In the genomic region with DNA sequence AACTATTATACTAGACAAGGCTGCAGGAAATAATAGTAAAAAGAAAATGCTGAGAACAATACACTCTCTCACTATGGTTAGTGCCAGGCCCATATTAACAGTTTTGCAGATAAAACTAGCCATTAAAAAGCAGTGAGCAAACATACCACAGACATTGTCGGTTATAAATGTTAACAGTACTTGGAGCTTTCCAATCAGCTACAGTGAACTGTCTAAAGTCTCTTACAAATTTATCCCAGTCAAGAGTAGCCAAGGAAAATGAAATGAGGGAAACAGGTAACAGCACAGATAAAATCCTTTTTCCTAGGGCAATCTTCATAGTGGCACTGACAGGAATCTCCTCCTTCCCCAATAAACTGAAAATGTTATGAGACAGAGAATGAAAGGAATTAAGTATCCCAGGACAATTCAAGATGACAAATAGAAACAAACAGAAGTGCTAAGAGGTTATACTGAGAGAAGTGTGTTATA, we compare ENCODE assay signal across 21 cellular contexts. TPM values are rescaled to one million over a fixed set of nuclear protein-coding genes. Genes with fewer than 3 reads are reported as not detected.
A peak's percentile ranks its signal among the peaks of the same experiment; 100 is the strongest.
DNase-seq lines count a peak whose midpoint lies in the region; ATAC-seq and TF ChIP-seq lines count a peak whose summit lies in the region.
"Had no signal": no experiment of that assay in that cellular context is flagged by ENCODE, and none has a peak within 500 bp of the region (broad histone marks: within the 10 kb centered on the region; RNA-seq: fewer than 3 reads in every experiment).

No MANE protein-coding gene starts in this region.

- H3K4me1 Mint-ChIP-seq in Calu3 (ENCODE audit: low read depth, unreplicated experiment) = peaks cover 55% of the 10 kb centered on the region
- H3K4me1 Mint-ChIP-seq in nephron = peaks cover 33% of the 10 kb centered on the region
- H3K4me1 Mint-ChIP-seq: activated CD4-positive, alpha-beta T cell treated with anti-CD3 and anti-CD28 coated beads for 36 hours; activated naive CD4-positive, alpha-beta T cell treated with anti-CD3 and anti-CD28 coated beads, Interleukin-2, amount 50 U/mL, for 24 hours; T-helper 17 cell had no signal

- no peaks in the 10 kb centered on the region for H3K4me1 ChIP-seq in BE2C
- H3K4me1 ChIP-seq: BLaER1 had no signal

- no peak for TF ChIP-seq CTCF in Calu3 (IDR thresholded peaks at IDR 0.05; ENCODE audit: unreplicated experiment)
- TF ChIP-seq CTCF in nephron (IDR thresholded peaks at IDR 0.05; ENCODE audit: unreplicated experiment in 3 of 3) = no peak
- no peak for TF ChIP-seq CTCF in BE2C (IDR thresholded peaks at IDR 0.05; ENCODE audit: low read depth, low read length)

- peaks cover 13% of the 10 kb centered on the region for H3K36me3 Mint-ChIP-seq in Calu3 (ENCODE audit: insufficient read depth, unreplicated experiment)
- H3K36me3 Mint-ChIP-seq in nephron (ENCODE audit: low read depth) = peaks cover 30% of the 10 kb centered on the region
- H3K36me3 Mint-ChIP-seq: activated naive CD4-positive, alpha-beta T cell treated with anti-CD3 and anti-CD28 coated beads, Interleukin-2, amount 50 U/mL, for 24 hours had no signal

- H3K27ac Mint-ChIP-seq in Calu3 (ENCODE audit: unreplicated experiment) (peak overlapping the region; percentile 63), nephron (peak overlapping the region; percentile 72 to 90 (median 76))
- H3K27ac Mint-ChIP-seq: activated CD4-positive, alpha-beta T cell treated with anti-CD3 and anti-CD28 coated beads for 36 hours; activated naive CD4-positive, alpha-beta T cell treated with anti-CD3 and anti-CD28 coated beads, Interleukin-2, amount 50 U/mL, for 24 hours; natural killer cell treated with Interleukin-12 subunit alpha and Interleukin-12 subunit beta and Interleukin-15 and Interleukin-18, amount 100 ng/mL, for 72 hours; T-helper 17 cell had no signal

- peaks cover 34% of the 10 kb centered on the region for H3K27me3 ChIP-seq in BE2C
- H3K27me3 ChIP-seq: BLaER1, MG63 had no signal

- no peaks in the 10 kb centered on the region for H3K36me3 ChIP-seq in BE2C

- H3K27me3 Mint-ChIP-seq in Calu3 (ENCODE audit: unreplicated experiment) (no peaks in the 10 kb centered on the region), nephron (ENCODE audit: low read depth) (no peaks in the 10 kb centered on the region)
- H3K27me3 Mint-ChIP-seq: activated CD4-positive, alpha-beta T cell treated with anti-CD3 and anti-CD28 coated beads for 36 hours; brain had no signal

- DNase-seq in Calu3 (no peak), HuH-7 (ENCODE audit: low spot score) (peak; percentile 40), dermis blood vessel endothelial cell (peak; percentile 17), BE2C (no peak), NCI-H2029 treated with DMSO at 0.1 percent for 48 hours (lab: John Stamatoyannopoulos, UW) (no peak)
- DNase-seq: activated CD4-positive, alpha-beta T cell treated with anti-CD3 and anti-CD28 coated beads for 36 hours; DMS53; MG63; NCI-H187 treated with DMSO at 0.1 percent for 48 hours; NCI-H524 treated with DMSO at 0.1 percent for 48 hours; right cardiac atrium; RPMI8226; T-helper 17 cell had no signal

- no peak overlapping the region for H3K4me3 ChIP-seq in BE2C (ENCODE audit: low read depth, low read length)
- H3K4me3 ChIP-seq: BLaER1, lung, MG63 had no signal

- H3K9me3 ChIP-seq in BE2C = no peaks in the 10 kb centered on the region
- H3K9me3 ChIP-seq: MG63 had no signal

- H3K4me3 Mint-ChIP-seq in Calu3 (ENCODE audit: low read depth, unreplicated experiment) (peak overlapping the region; percentile 14), nephron (no peak overlapping the region)
- H3K4me3 Mint-ChIP-seq: activated CD4-positive, alpha-beta T cell treated with anti-CD3 and anti-CD28 coated beads for 36 hours; activated naive CD4-positive, alpha-beta T cell treated with anti-CD3 and anti-CD28 coated beads, Interleukin-2, amount 50 U/mL, for 24 hours; brain; natural killer cell treated with Interleukin-12 subunit alpha and Interleukin-12 subunit beta and Interleukin-15 and Interleukin-18, amount 100 ng/mL, for 72 hours; T-helper 17 cell had no signal

- no peak for ATAC-seq in GM18520 (IDR thresholded peaks at IDR 0.05; ENCODE audit: unreplicated experiment)
- no peak for ATAC-seq in HG02759 (IDR thresholded peaks at IDR 0.05; ENCODE audit: unreplicated experiment)
- ATAC-seq: activated CD4-positive, alpha-beta T cell treated with anti-CD3 and anti-CD28 coated beads for 36 hours; natural killer cell treated with Interleukin-12 subunit alpha and Interleukin-12 subunit beta and Interleukin-15 and Interleukin-18, amount 100 ng/mL, for 72 hours; right cardiac atrium; T-helper 17 cell had no signal

- no TSS peak for BruUV-seq in Calu3 (replicated peaks; lab: Mats Ljungman, UMichigan)

- CTCF ChIA-PET in Calu3 (lab: Charles Lee) = interaction anchor here (0.6 kb wide), 1 partner anchor 10 kb away, joined by 3 read pairs; no protein-coding TSS in a partner anchor

- intact Hi-C loops in Calu3 (cut with micrococcal nuclease; ENCODE audit: unreplicated experiment) = no loop called here

- no peaks in the 10 kb centered on the region for H3K9me3 Mint-ChIP-seq in Calu3 (ENCODE audit: low read depth, unreplicated experiment)
- peaks cover 6% of the 10 kb centered on the region for H3K9me3 Mint-ChIP-seq in nephron
- H3K9me3 Mint-ChIP-seq: activated naive CD4-positive, alpha-beta T cell treated with anti-CD3 and anti-CD28 coated beads, Interleukin-2, amount 50 U/mL, for 24 hours had no signal

RNA-seq across cellular contexts. Expression of a gene that starts 30.8 kb away (rescaled TPM):
- total RNA-seq in Calu3 (2022) (172 and 204 TPM in 2 replicates), dermis blood vessel endothelial cell (141 and 154 TPM in 2 replicates)
- polyA plus RNA-seq in BE2C (2012; ENCODE audit: insufficient read depth, insufficient read length, low read depth) = not detected

Comparison
In these comparisons a context has a peak if more than half of its experiments do, and no peak if none do; other contexts are left out.
1. DNase-seq: peak in HuH-7 (single experiment) and dermis blood vessel endothelial cell (single experiment); none in Calu3 (single experiment), BE2C (single experiment) and NCI-H2029 treated with DMSO at 0.1 percent for 48 hours (single experiment).